In genomic region chr12:65170245-65170881, GRCh38 we compare ENCODE assay signal across 7 cellular contexts. TPM values are rescaled to one million over a fixed set of nuclear protein-coding genes. Genes with fewer than 3 reads are reported as not detected.
A peak's percentile ranks its signal among the peaks of the same experiment; 100 is the strongest.
DNase-seq lines count a peak whose midpoint lies in the region; ATAC-seq and TF ChIP-seq lines count a peak whose summit lies in the region.

No MANE protein-coding gene starts in this region.

- intact Hi-C loops in dendritic cell treated with granulocyte-macrophage colony-stimulating factor and Interleukin-4, amounts not matched to agents 40 ng/mL and 50 ng/mL, for 4 days (cut with micrococcal nuclease) = loop anchor here (10.0 kb wide), 1 partner anchor 1144 kb away; no protein-coding TSS in a partner anchor
- intact Hi-C loops in lower leg skin (cut with DNase I; ENCODE audit: low total_unique reads) = no loop called here

- DNase-seq in NCI-H128 (lab: John Stamatoyannopoulos, UW; ENCODE audit: unreplicated experiment) (peak; percentile 19), lower leg skin (ENCODE audit: low spot score in 2 of 2) (peak; percentile 37 to 92)
- peak; percentile 66 for DNase-seq in activated CD4-positive, alpha-beta T cell treated with anti-CD3 and anti-CD28 coated beads for 4 hours
- peak in 2 of 3 experiments; percentile 45 to 62 for DNase-seq in stimulated activated CD4-positive, alpha-beta T cell treated with anti-CD3 and anti-CD28 coated beads, TNF-alpha, amount 100 ng/mL, for 24 hours (ENCODE audit: low read depth in 3 of 3)

- H3K4me3 Mint-ChIP-seq in dendritic cell treated with granulocyte-macrophage colony-stimulating factor and Interleukin-4, amounts not matched to agents 40 ng/mL and 50 ng/mL, for 4 days = peak overlapping the region; percentile 94

- peaks cover 22% of the 10 kb centered on the region for H3K36me3 Mint-ChIP-seq in dendritic cell treated with granulocyte-macrophage colony-stimulating factor and Interleukin-4, amounts not matched to agents 40 ng/mL and 50 ng/mL, for 4 days (ENCODE audit: low read depth)

- peak overlapping the region; percentile 82 for H3K4me3 ChIP-seq in lower leg skin (ENCODE audit: low read depth, poor library complexity, severe bottlenecking)

- no peak for TF ChIP-seq POLR2A in lower leg skin (IDR thresholded peaks at IDR 0.05)

- H3K4me1 Mint-ChIP-seq in dendritic cell treated with granulocyte-macrophage colony-stimulating factor and Interleukin-4, amounts not matched to agents 40 ng/mL and 50 ng/mL, for 4 days (ENCODE audit: low read depth) = peaks cover 23% of the 10 kb centered on the region

- 0 to 1% methylated on average over 36 to 44 of the region's 44 CpGs for WGBS in lower leg skin, 2 donors

- H3K27ac Mint-ChIP-seq in dendritic cell treated with granulocyte-macrophage colony-stimulating factor and Interleukin-4, amounts not matched to agents 40 ng/mL and 50 ng/mL, for 4 days = peak overlapping the region; percentile 97

- peak; percentile 49 for ATAC-seq in GM18502 (IDR thresholded peaks at IDR 0.05; ENCODE audit: poor library complexity, unreplicated experiment)
- ATAC-seq in HG02642 (IDR thresholded peaks at IDR 0.05; ENCODE audit: poor library complexity, unreplicated experiment) = peak; percentile 54

- H3K27me3 Mint-ChIP-seq in dendritic cell treated with granulocyte-macrophage colony-stimulating factor and Interleukin-4, amounts not matched to agents 40 ng/mL and 50 ng/mL, for 4 days = no peaks in the 10 kb centered on the region

- TF ChIP-seq CTCF in lower leg skin (IDR thresholded peaks at IDR 0.05) = no peak

- no peaks in the 10 kb centered on the region for H3K9me3 Mint-ChIP-seq in dendritic cell treated with granulocyte-macrophage colony-stimulating factor and Interleukin-4, amounts not matched to agents 40 ng/mL and 50 ng/mL, for 4 days

RNA-seq across cellular contexts. Expression of gene LEMD3, which starts 1.0 kb away (rescaled TPM):
- 10 to 100 TPM; 45.1 to 89.8 (median 53.7) TPM for total RNA-seq in lower leg skin

RNA-seq across cellular contexts. Expression of gene WIF1, which starts 49.3 kb away (rescaled TPM):
- 1 to 10 TPM; 1.7 to 4.2 (median 2.3) TPM for total RNA-seq in lower leg skin

Comparison
In these comparisons a context has a peak if more than half of its experiments do, and no peak if none do; other contexts are left out.
1. Peak in every context shown above with its lines: DNase-seq, ATAC-seq and H3K4me3 ChIP-seq.